1 cellular context compared by ENCODE assay signal in genomic region chr3:193509103-193509965, GRCh38.
TF ChIP-seq lines count a peak whose summit lies in the region.

No MANE protein-coding gene starts in this region.

TF ChIP-seq in GM23338, 12 proteins besides CTCF, POLR2A, EP300 and RAD21 (continued from another document):
- TF ChIP-seq, protein P1, sequence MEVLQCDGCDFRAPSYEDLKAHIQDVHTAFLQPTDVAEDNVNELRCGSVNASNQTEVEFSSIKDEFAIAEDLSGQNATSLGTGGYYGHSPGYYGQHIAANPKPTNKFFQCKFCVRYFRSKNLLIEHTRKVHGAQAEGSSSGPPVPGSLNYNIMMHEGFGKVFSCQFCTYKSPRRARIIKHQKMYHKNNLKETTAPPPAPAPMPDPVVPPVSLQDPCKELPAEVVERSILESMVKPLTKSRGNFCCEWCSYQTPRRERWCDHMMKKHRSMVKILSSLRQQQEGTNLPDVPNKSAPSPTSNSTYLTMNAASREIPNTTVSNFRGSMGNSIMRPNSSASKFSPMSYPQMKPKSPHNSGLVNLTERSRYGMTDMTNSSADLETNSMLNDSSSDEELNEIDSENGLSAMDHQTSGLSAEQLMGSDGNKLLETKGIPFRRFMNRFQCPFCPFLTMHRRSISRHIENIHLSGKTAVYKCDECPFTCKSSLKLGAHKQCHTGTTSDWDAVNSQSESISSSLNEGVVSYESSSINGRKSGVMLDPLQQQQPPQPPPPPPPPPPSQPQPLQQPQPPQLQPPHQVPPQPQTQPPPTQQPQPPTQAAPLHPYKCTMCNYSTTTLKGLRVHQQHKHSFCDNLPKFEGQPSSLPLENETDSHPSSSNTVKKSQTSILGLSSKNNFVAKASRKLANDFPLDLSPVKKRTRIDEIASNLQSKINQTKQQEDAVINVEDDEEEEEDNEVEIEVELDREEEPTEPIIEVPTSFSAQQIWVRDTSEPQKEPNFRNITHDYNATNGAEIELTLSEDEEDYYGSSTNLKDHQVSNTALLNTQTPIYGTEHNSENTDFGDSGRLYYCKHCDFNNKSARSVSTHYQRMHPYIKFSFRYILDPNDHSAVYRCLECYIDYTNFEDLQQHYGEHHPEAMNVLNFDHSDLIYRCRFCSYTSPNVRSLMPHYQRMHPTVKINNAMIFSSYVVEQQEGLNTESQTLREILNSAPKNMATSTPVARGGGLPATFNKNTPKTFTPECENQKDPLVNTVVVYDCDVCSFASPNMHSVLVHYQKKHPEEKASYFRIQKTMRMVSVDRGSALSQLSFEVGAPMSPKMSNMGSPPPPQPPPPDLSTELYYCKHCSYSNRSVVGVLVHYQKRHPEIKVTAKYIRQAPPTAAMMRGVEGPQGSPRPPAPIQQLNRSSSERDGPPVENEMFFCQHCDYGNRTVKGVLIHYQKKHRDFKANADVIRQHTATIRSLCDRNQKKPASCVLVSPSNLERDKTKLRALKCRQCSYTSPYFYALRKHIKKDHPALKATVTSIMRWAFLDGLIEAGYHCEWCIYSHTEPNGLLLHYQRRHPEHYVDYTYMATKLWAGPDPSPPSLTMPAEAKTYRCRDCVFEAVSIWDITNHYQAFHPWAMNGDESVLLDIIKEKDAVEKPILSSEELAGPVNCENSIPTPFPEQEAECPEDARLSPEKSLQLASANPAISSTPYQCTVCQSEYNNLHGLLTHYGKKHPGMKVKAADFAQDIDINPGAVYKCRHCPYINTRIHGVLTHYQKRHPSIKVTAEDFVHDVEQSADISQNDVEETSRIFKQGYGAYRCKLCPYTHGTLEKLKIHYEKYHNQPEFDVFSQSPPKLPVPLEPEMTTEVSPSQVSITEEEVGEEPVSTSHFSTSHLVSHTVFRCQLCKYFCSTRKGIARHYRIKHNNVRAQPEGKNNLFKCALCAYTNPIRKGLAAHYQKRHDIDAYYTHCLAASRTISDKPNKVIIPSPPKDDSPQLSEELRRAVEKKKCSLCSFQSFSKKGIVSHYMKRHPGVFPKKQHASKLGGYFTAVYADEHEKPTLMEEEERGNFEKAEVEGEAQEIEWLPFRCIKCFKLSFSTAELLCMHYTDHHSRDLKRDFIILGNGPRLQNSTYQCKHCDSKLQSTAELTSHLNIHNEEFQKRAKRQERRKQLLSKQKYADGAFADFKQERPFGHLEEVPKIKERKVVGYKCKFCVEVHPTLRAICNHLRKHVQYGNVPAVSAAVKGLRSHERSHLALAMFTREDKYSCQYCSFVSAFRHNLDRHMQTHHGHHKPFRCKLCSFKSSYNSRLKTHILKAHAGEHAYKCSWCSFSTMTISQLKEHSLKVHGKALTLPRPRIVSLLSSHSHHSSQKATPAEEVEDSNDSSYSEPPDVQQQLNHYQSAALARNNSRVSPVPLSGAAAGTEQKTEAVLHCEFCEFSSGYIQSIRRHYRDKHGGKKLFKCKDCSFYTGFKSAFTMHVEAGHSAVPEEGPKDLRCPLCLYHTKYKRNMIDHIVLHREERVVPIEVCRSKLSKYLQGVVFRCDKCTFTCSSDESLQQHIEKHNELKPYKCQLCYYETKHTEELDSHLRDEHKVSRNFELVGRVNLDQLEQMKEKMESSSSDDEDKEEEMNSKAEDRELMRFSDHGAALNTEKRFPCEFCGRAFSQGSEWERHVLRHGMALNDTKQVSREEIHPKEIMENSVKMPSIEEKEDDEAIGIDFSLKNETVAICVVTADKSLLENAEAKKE (CRISPR knock-in tag; IDR thresholded peaks at IDR 0.05): no peak
